In genomic region chr12:6470375-6471163, GRCh38 we compare ENCODE assay signal across 1 cellular context.
A peak's percentile ranks its signal among the peaks of the same experiment; 100 is the strongest.
TF ChIP-seq lines count a peak whose summit lies in the region.

Gene VAMP1 (minus strand): TSS chr12:6470677. CDS start chr12:6470531, 146 bp downstream.

TF ChIP-seq in HepG2, 621 proteins besides CTCF, POLR2A, EP300 and RAD21 (continued from another document and continues in another):
- TF ChIP-seq TEF (CRISPR knock-in tag; IDR thresholded peaks at IDR 0.05) (no peak), PAWR (CRISPR knock-in tag; IDR thresholded peaks at IDR 0.05; ENCODE audit: borderline replicate concordance) (no peak), REL (CRISPR knock-in tag; conservative IDR thresholded peaks at IDR 0.05) (no peak), LCORL (IDR thresholded peaks at IDR 0.05) (no peak), LCORL (CRISPR knock-in tag; IDR thresholded peaks at IDR 0.05) (peak; percentile 73), MYNN (CRISPR knock-in tag; IDR thresholded peaks at IDR 0.05; ENCODE audit: low read depth) (peak; percentile 65; the same call in 1 of the 2 replicates), ZSCAN30 (CRISPR knock-in tag; IDR thresholded peaks at IDR 0.05) (no peak), SNAPC4 (CRISPR knock-in tag; IDR thresholded peaks at IDR 0.05) (peak; percentile 79; the same call in 1 of the 2 replicates), CCDC6 (CRISPR knock-in tag; IDR thresholded peaks at IDR 0.05) (peak; percentile 82; the same call in 1 of the 2 replicates), CHD2 (IDR thresholded peaks at IDR 0.05; ENCODE audit: low read depth, low read length) (no peak; the same call in 1 of the 2 replicates), ISX (CRISPR knock-in tag; conservative IDR thresholded peaks at IDR 0.05) (no peak), ZBTB42 (CRISPR knock-in tag; IDR thresholded peaks at IDR 0.05) (no peak), SMAD9 (CRISPR knock-in tag; IDR thresholded peaks at IDR 0.05) (no peak), TAF1 (CRISPR knock-in tag; IDR thresholded peaks at IDR 0.05) (peak; percentile 98), MXD4 (CRISPR knock-in tag; IDR thresholded peaks at IDR 0.05) (peak; percentile 67), MLXIP (CRISPR knock-in tag; IDR thresholded peaks at IDR 0.05; ENCODE audit: borderline replicate concordance) (no peak), MXD3 (CRISPR knock-in tag; IDR thresholded peaks at IDR 0.05) (peak; percentile 80; the same call in 1 of the 2 replicates), ZBED4 (CRISPR knock-in tag; IDR thresholded peaks at IDR 0.05; ENCODE audit: borderline replicate concordance) (peak; percentile 68; the same call in 1 of the 2 replicates), ZSCAN9 (CRISPR knock-in tag; IDR thresholded peaks at IDR 0.05; ENCODE audit: borderline replicate concordance) (peak; percentile 61; the same call in 1 of the 2 replicates), GTF3A (CRISPR knock-in tag; conservative IDR thresholded peaks at IDR 0.05) (no peak), TEAD3 (CRISPR knock-in tag; optimal IDR thresholded peaks at IDR 0.05; ENCODE audit: borderline replicate concordance) (peak; percentile 56), ATF7-NPFF (CRISPR knock-in tag; IDR thresholded peaks at IDR 0.05; ENCODE audit: low read depth) (peak; percentile 79), PRDM15 (CRISPR knock-in tag; IDR thresholded peaks at IDR 0.05) (no peak), ZNF552 (CRISPR knock-in tag; IDR thresholded peaks at IDR 0.05; ENCODE audit: borderline replicate concordance) (peak; percentile 78; the same call in 1 of the 2 replicates), ZKSCAN1 (IDR thresholded peaks at IDR 0.05; ENCODE audit: low read length) (no peak), FOXK2 (IDR thresholded peaks at IDR 0.05) (no peak), RFXAP (CRISPR knock-in tag; IDR thresholded peaks at IDR 0.05; ENCODE audit: borderline replicate concordance) (peak; percentile 70; the same call in 1 of the 2 replicates), NCOA1 (CRISPR knock-in tag; IDR thresholded peaks at IDR 0.05) (no peak), ZNF441 (CRISPR knock-in tag; IDR thresholded peaks at IDR 0.05; ENCODE audit: borderline replicate concordance) (peak; percentile 76; the same call in 1 of the 2 replicates), ZSCAN29 (CRISPR knock-in tag; conservative IDR thresholded peaks at IDR 0.05) (peak; percentile 36; the same call in 1 of the 2 replicates), RAD51 (IDR thresholded peaks at IDR 0.05; ENCODE audit: borderline replicate concordance) (no peak), GRHL1 (CRISPR knock-in tag; conservative IDR thresholded peaks at IDR 0.05) (no peak), NR2F2 (IDR thresholded peaks at IDR 0.05; ENCODE audit: borderline replicate concordance, low read depth) (peak; percentile 21; the same call in 1 of the 2 replicates), MIXL1 (CRISPR knock-in tag; IDR thresholded peaks at IDR 0.05) (peak; percentile 54), ZNF274 (CRISPR knock-in tag; IDR thresholded peaks at IDR 0.05) (peak; percentile 40; the same call in 1 of the 2 replicates), FOXO1 (CRISPR knock-in tag; IDR thresholded peaks at IDR 0.05) (peak; percentile 7; the same call in 1 of the 2 replicates), SRSF9 (IDR thresholded peaks at IDR 0.05; ENCODE audit: borderline replicate concordance, insufficient read depth, low read depth, low read length, poor library complexity, severe bottlenecking) (no peak), PLRG1 (conservative IDR thresholded peaks at IDR 0.05) (no peak), AGO1 (IDR thresholded peaks at IDR 0.05; ENCODE audit: low read depth, low read length, poor library complexity, severe bottlenecking) (peak; percentile 84), FOXM1 (CRISPR knock-in tag; IDR thresholded peaks at IDR 0.05) (no peak), HMGXB4 (CRISPR knock-in tag; IDR thresholded peaks at IDR 0.05; ENCODE audit: borderline replicate concordance in 1 of 2, low read depth in 1 of 2) (no peak; a peak in 1 of 4 replicates)
